ENCODE assay signal across 8 cellular contexts in the genomic region with DNA sequence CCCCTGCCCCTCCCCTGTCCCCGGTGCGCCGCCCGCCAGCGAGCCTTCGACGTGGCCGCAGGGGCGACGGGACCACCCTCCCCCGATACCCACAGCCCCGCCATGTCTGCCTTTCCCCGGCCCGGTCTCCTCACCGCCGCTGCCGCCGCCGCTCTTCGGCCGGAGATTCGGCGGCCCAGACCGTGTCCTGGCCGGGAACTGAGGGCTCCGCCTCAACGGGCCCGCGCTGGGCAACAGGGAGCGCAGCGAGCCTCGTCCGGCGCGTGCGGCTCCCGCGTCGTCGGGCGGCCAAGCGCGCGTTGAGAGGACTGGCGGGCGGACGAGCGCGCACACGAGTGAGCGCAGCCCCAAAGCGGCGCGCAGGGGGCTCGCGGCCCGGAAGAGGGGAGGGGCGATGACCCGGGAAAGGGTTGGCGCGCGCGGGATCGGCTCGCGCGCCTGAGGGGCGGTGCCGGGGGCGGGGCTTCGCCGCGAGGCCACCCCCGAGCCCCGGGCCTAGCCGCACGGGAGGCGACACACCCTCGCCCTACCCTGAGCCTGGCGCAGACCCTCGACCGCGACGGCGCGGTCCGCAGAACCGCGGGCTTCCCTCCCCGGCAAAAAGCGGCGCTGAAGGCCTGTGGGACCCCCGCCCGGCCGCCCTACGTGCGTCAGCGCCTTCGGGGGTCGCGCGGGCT. TPM values are rescaled to one million over a fixed set of nuclear protein-coding genes. Genes with fewer than 3 reads are reported as not detected.
DNase-seq lines count a peak whose midpoint lies in the region; ATAC-seq, FAIRE-seq and TF ChIP-seq lines count a peak whose summit lies in the region.

A gene with protein sequence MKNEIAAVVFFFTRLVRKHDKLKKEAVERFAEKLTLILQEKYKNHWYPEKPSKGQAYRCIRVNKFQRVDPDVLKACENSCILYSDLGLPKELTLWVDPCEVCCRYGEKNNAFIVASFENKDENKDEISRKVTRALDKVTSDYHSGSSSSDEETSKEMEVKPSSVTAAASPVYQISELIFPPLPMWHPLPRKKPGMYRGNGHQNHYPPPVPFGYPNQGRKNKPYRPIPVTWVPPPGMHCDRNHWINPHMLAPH (minus strand): TSS at position 337 of the 677 bp plus-strand sequence. CDS start 3,757 bp downstream, outside the sequence.

- H3K36me3 ChIP-seq in GM23338 (ENCODE audit: insufficient read depth): no peaks in the 10 kb centered on the region
- no peaks in the 10 kb centered on the region for H3K36me3 ChIP-seq in pancreas
- peaks cover 2% of the 10 kb centered on the region for H3K36me3 ChIP-seq in thymus (ENCODE audit: control insufficient read depth, insufficient read depth)

- peaks cover 11% of the 10 kb centered on the region for H3K4me1 ChIP-seq in GM23338 (ENCODE audit: insufficient read depth)
- peaks cover 5% of the 10 kb centered on the region in 3 donors for H3K4me1 ChIP-seq in pancreas
- H3K4me1 ChIP-seq in thymus (ENCODE audit: control insufficient read depth, insufficient read depth, low read length): peaks cover 7% of the 10 kb centered on the region

- H3K9me3 ChIP-seq in pancreas (no peaks in the 10 kb centered on the region), thymus (ENCODE audit: control insufficient read depth) (no peaks in the 10 kb centered on the region)

- H3K27ac ChIP-seq in GM23338 (ENCODE audit: low read depth): no peak within 1 kb of the TSS
- H3K27ac ChIP-seq in pancreas: peak within 1 kb of the TSS; percentile 50 to 88 (median 70)
- H3K27ac ChIP-seq in thymus (ENCODE audit: low read depth): peak within 1 kb of the TSS; percentile 86

- H3K27ac Mint-ChIP-seq in GM23338: peak within 1 kb of the TSS; percentile 68; the same call in 1 of the 2 replicates
- peak within 1 kb of the TSS; percentile 89 to 96 for H3K27ac Mint-ChIP-seq in activated naive CD4-positive, alpha-beta T cell treated with anti-CD3 and anti-CD28 coated beads, Interleukin-2, amount 50 U/mL, for 72 hours

- peak within 1 kb of the TSS; percentile 98 for H3K4me2 ChIP-seq in GM23338

- H3K36me3 Mint-ChIP-seq in GM23338 (ENCODE audit: low read depth): peaks cover 26% of the 10 kb centered on the region
- peaks cover 31 to 38% of the 10 kb centered on the region in 2 donors for H3K36me3 Mint-ChIP-seq in activated naive CD4-positive, alpha-beta T cell treated with anti-CD3 and anti-CD28 coated beads, Interleukin-2, amount 50 U/mL, for 72 hours

- H3K4me1 Mint-ChIP-seq in GM23338: peaks cover 13% of the 10 kb centered on the region

- peak within 1 kb of the TSS; percentile 80 for H3K4me3 Mint-ChIP-seq in GM23338

- peaks cover 10% of the 10 kb centered on the region for H3K27me3 Mint-ChIP-seq in GM23338 (ENCODE audit: insufficient read depth, low read depth, poor library complexity)

- ATAC-seq in GM23338 (peak; percentile 80), pancreas (peak; percentile 89 to 92 (median 91))
- ATAC-seq in activated naive CD4-positive, alpha-beta T cell treated with anti-CD3 and anti-CD28 coated beads, Interleukin-2, amount 50 U/mL, for 72 hours: peak; percentile 81 to 85

- 1% methylated on average over 71 to 102 of the region's 102 CpGs for WGBS in pancreas, 2 donors
- WGBS in thymus: 1% methylated on average over 102 of the region's 102 CpGs

- in situ Hi-C loops in G401 (cut with HindIII; ENCODE audit: low sequenced_read_pairs): no loop called here

- peaks cover 10% of the 10 kb centered on the region for H4K20me1 ChIP-seq in GM23338 (replicated peaks; ENCODE audit: insufficient read depth)

- no peaks in the 10 kb centered on the region for H3K9me3 Mint-ChIP-seq in GM23338
- no peaks in the 10 kb centered on the region for H3K9me3 Mint-ChIP-seq in activated naive CD4-positive, alpha-beta T cell treated with anti-CD3 and anti-CD28 coated beads, Interleukin-2, amount 50 U/mL, for 72 hours

- intact Hi-C loops in head of caudate nucleus (cut with DNase I): no loop called here
- intact Hi-C loops in pancreas (cut with DNase I): no loop called here

- DNase-seq in G401 (ENCODE audit: low spot score) (peak; percentile 14), GM23338 (ENCODE audit: low spot score) (peak; percentile 80), LHCN-M2 (ENCODE audit: low read depth) (peak; percentile 76), SKM-1 treated with dmso at 0.1 percent for 144 hours (lab: John Stamatoyannopoulos, UW; ENCODE audit: unreplicated experiment) (peak; percentile 77), head of caudate nucleus (peak; percentile 35 to 92 (median 84)), pancreas (peak; percentile 76 to 91 (median 84))
- DNase-seq in activated naive CD4-positive, alpha-beta T cell treated with anti-CD3 and anti-CD28 coated beads, Interleukin-2, amount 50 U/mL, for 72 hours (ENCODE audit: low spot score in 2 of 2): peak; percentile 83 to 87

- no peak for FAIRE-seq in pancreas (lab: Jason Lieb, UNC)

- peaks cover 42% of the 10 kb centered on the region for H3K79me2 ChIP-seq in GM23338 (replicated peaks; ENCODE audit: insufficient read depth)

- peak within 1 kb of the TSS; percentile 95 for H3K4me3 ChIP-seq in GM23338
- H3K4me3 ChIP-seq in pancreas: peak within 1 kb of the TSS; percentile 49 to 81 (median 64)
- H3K4me3 ChIP-seq in thymus (ENCODE audit: low read length): peak within 1 kb of the TSS; percentile 94

- H3F3A ChIP-seq in GM23338 (replicated peaks; ENCODE audit: low read depth): no peaks in the 10 kb centered on the region

- H3K27me3 ChIP-seq in GM23338 (ENCODE audit: insufficient read depth) (peaks cover 21% of the 10 kb centered on the region), pancreas (no peaks in the 10 kb centered on the region), thymus (ENCODE audit: control insufficient read depth, insufficient read depth) (no peaks in the 10 kb centered on the region)

- H3K9me2 ChIP-seq in GM23338 (ENCODE audit: insufficient read depth): no peaks in the 10 kb centered on the region

- H2AFZ ChIP-seq in GM23338: peak within 1 kb of the TSS; percentile 100

- no peak for TF ChIP-seq CTCF in GM23338 (conservative IDR thresholded peaks at IDR 0.05; ENCODE audit: low read depth in 2 of 2)
- no peak for TF ChIP-seq CTCF in pancreas (IDR thresholded peaks at IDR 0.05)

TF ChIP-seq in GM23338, 12 proteins besides CTCF, POLR2A, EP300 and RAD21:
- no peak for TF ChIP-seq STAT1 (IDR thresholded peaks at IDR 0.05; ENCODE audit: unreplicated experiment)
- no peak for TF ChIP-seq EZH2phosphoT487 (IDR thresholded peaks at IDR 0.05; ENCODE audit: unreplicated experiment)
- no peak for TF ChIP-seq ZNF331 (CRISPR knock-in tag; IDR thresholded peaks at IDR 0.05; ENCODE audit: low read depth)
- TF ChIP-seq CREB1 (CRISPR knock-in tag; IDR thresholded peaks at IDR 0.05; ENCODE audit: low read depth): no peak
- peak; percentile 79 for TF ChIP-seq POLR2AphosphoS5 (IDR thresholded peaks at IDR 0.05; ENCODE audit: low read depth)
- TF ChIP-seq EZH2 (IDR thresholded peaks at IDR 0.05; ENCODE audit: low read depth, unreplicated experiment): no peak
TF ChIP-seq in GM23338: peak in this region for 1.

RNA-seq across cellular contexts. Expression of the gene that starts here (rescaled TPM):
- 43.7 and 51.1 TPM in 2 replicates for total RNA-seq in G401 (2014; rRNA removed; shearing (Covaris generic))
- 20.4 and 24.0 TPM in 2 replicates for total RNA-seq in GM23338 (2014; rRNA removed; shearing (Covaris generic))
- polyA plus RNA-seq in GM23338 (2016; fragmentation: Nextera tagmentation; extraction: Ambion mirVana): 39.7 and 43.8 TPM in 2 replicates
- 65.4 and 67.2 TPM in 2 replicates for total RNA-seq in LHCN-M2 (2014; rRNA removed)
- 18.3 TPM for polyA plus RNA-seq in LHCN-M2 (2012)
- 10 to 100 TPM; 29.0 to 95.7 TPM for total RNA-seq in activated naive CD4-positive, alpha-beta T cell treated with anti-CD3 and anti-CD28 coated beads, Interleukin-2, amount 50 U/mL, for 72 hours
- 10 to 100 TPM in 3 of 6 donors, 1 to 10 TPM in 3; 8.8 to 12.4 (median 10.3) TPM for total RNA-seq in pancreas
- 10 to 100 TPM; 23.0 to 36.3 TPM for polyA plus RNA-seq in pancreas
- polyA plus RNA-seq in thymus: 62.0 TPM

Comparison
In these comparisons a context has a peak if more than half of its experiments do, and no peak if none do; other contexts are left out.
1. DNase-seq: peak in every context shown above with its lines; median percentile 85 in activated naive CD4-positive, alpha-beta T cell treated with anti-CD3 and anti-CD28 coated beads, Interleukin-2, amount 50 U/mL, for 72 hours; 84 in head of caudate nucleus; 84 in pancreas; 80 in GM23338; 77 in SKM-1 treated with dmso at 0.1 percent for 144 hours; 76 in LHCN-M2; 14 in G401.